11 cellular contexts compared by ENCODE assay signal in genomic region chr6:157089258-157089657, GRCh38.
DNase-seq lines count a peak whose midpoint lies in the region; ATAC-seq and TF ChIP-seq lines count a peak whose summit lies in the region.
"Had no signal": no experiment of that assay in that cellular context is flagged by ENCODE, and none has a peak within 500 bp of the region (broad histone marks: within the 10 kb centered on the region; RNA-seq: fewer than 3 reads in every experiment).

No MANE protein-coding gene starts in this region.

- intact Hi-C loops in dendritic cell treated with granulocyte-macrophage colony-stimulating factor and Interleukin-4, amounts not matched to agents 40 ng/mL and 50 ng/mL, for 4 days (cut with micrococcal nuclease): no loop called here
- intact Hi-C loops in PC-3 (cut with micrococcal nuclease): no loop called here

- WGBS in mesenchymal stem cell: 83% methylated on average over 2 of the region's 3 CpGs

- H3K27me3 Mint-ChIP-seq in dendritic cell treated with granulocyte-macrophage colony-stimulating factor and Interleukin-4, amounts not matched to agents 40 ng/mL and 50 ng/mL, for 4 days: no peaks in the 10 kb centered on the region
- H3K27me3 Mint-ChIP-seq in activated CD8-positive, alpha-beta T cell treated with anti-CD3 and anti-CD28 coated beads, Interleukin-2, amount 10 ng/mL, durations not matched to agents 7 days and 5 days (ENCODE audit: low read depth): no peaks in the 10 kb centered on the region

- H3K27me3 ChIP-seq in BE2C: no peaks in the 10 kb centered on the region
- H3K27me3 ChIP-seq in mesenchymal stem cell (ENCODE audit: control insufficient read depth in 1 of 2, insufficient read depth in 1 of 2, low read length in 2 of 2): no peaks in the 10 kb centered on the region
- no peaks in the 10 kb centered on the region for H3K27me3 ChIP-seq in PC-3 (ENCODE audit: low read length)
- H3K27me3 ChIP-seq: ovary, tibial artery had no signal

- no peak overlapping the region for H3K4me3 Mint-ChIP-seq in dendritic cell treated with granulocyte-macrophage colony-stimulating factor and Interleukin-4, amounts not matched to agents 40 ng/mL and 50 ng/mL, for 4 days
- no peak overlapping the region for H3K4me3 Mint-ChIP-seq in activated CD8-positive, alpha-beta T cell treated with anti-CD3 and anti-CD28 coated beads, Interleukin-2, amount 10 ng/mL, durations not matched to agents 7 days and 5 days

- H2BK120ac ChIP-seq in mesenchymal stem cell (ENCODE audit: low read depth, low read length): no peak overlapping the region

- in situ Hi-C loops in KBM-7 (cut with MboI; ENCODE audit: low pct_unique_long_range_greater_than_20kb, low sequenced_read_pairs): no loop called here

- POLR2A ChIA-PET in activated CD8-positive, alpha-beta T cell treated with anti-CD3 and anti-CD28 coated beads, Interleukin-2, amount 10 ng/mL, durations not matched to agents 7 days and 5 days (lab: Charles Lee): no interaction called here
- POLR2A ChIA-PET in PC-3 (lab: Charles Lee; ENCODE audit: unreplicated experiment): no interaction called here

- no peak for ATAC-seq in activated CD8-positive, alpha-beta T cell treated with anti-CD3 and anti-CD28 coated beads, Interleukin-2, amount 10 ng/mL, durations not matched to agents 7 days and 5 days
- ATAC-seq in PC-3: no peak

- CTCF ChIA-PET in activated CD8-positive, alpha-beta T cell treated with anti-CD3 and anti-CD28 coated beads, Interleukin-2, amount 10 ng/mL, durations not matched to agents 7 days and 5 days (lab: Charles Lee): interaction anchor here (1.4 kb wide), 1 partner anchor 19 kb away, joined by 3 read pairs; no protein-coding TSS in a partner anchor
- CTCF ChIA-PET in PC-3 (lab: Charles Lee): no interaction called here

- H3K14ac ChIP-seq in mesenchymal stem cell (ENCODE audit: low read length in 2 of 2): no peak overlapping the region

- H3K4me1 ChIP-seq in BE2C (peaks cover 33% of the 10 kb centered on the region), mesenchymal stem cell (ENCODE audit: control insufficient read depth, insufficient read depth, low read depth, low read length) (peaks cover 10% of the 10 kb centered on the region), PC-3 (ENCODE audit: insufficient read depth, low read length) (no peaks in the 10 kb centered on the region)

- no peaks in the 10 kb centered on the region for H4K20me1 ChIP-seq in PC-3 (ENCODE audit: low read length)

- H3F3A ChIP-seq in PC-3 (ENCODE audit: low read length, unreplicated experiment): no peaks in the 10 kb centered on the region

- H3K4me2 ChIP-seq in mesenchymal stem cell (ENCODE audit: low read length, poor library complexity, severe bottlenecking) (no peak overlapping the region), PC-3 (ENCODE audit: low read length) (no peak overlapping the region)

- no peak overlapping the region for H2AK5ac ChIP-seq in mesenchymal stem cell (ENCODE audit: low read length, severe bottlenecking)

- H3K79me1 ChIP-seq in mesenchymal stem cell (replicated peaks; ENCODE audit: low read length, poor library complexity, severe bottlenecking): peaks cover 28% of the 10 kb centered on the region

- TF ChIP-seq CTCF in BE2C (IDR thresholded peaks at IDR 0.05; ENCODE audit: low read depth, low read length): no peak
- no peak for TF ChIP-seq CTCF in PC-3 (conservative IDR thresholded peaks at IDR 0.05; ENCODE audit: low read depth, low read length)

- no peak overlapping the region for H3K9ac ChIP-seq in mesenchymal stem cell (ENCODE audit: low read length)
- H3K9ac ChIP-seq in PC-3 (ENCODE audit: low read length): no peak overlapping the region

- H2BK5ac ChIP-seq in mesenchymal stem cell (ENCODE audit: low read depth, low read length, poor library complexity, severe bottlenecking): no peak overlapping the region

- H3K18ac ChIP-seq in mesenchymal stem cell (ENCODE audit: low read depth in 1 of 2, low read length in 2 of 2): no peak overlapping the region

- no peaks in the 10 kb centered on the region for H3K9me3 Mint-ChIP-seq in dendritic cell treated with granulocyte-macrophage colony-stimulating factor and Interleukin-4, amounts not matched to agents 40 ng/mL and 50 ng/mL, for 4 days
- H3K9me3 Mint-ChIP-seq in activated CD8-positive, alpha-beta T cell treated with anti-CD3 and anti-CD28 coated beads, Interleukin-2, amount 10 ng/mL, durations not matched to agents 7 days and 5 days (ENCODE audit: insufficient read depth): no peaks in the 10 kb centered on the region

- H3K9me3 ChIP-seq in BE2C (no peaks in the 10 kb centered on the region), mesenchymal stem cell (ENCODE audit: control insufficient read depth, low read length) (no peaks in the 10 kb centered on the region), PC-3 (ENCODE audit: low read length) (no peaks in the 10 kb centered on the region)
- H3K9me3 ChIP-seq: ovary, tibial artery had no signal

- H3K4me1 Mint-ChIP-seq in dendritic cell treated with granulocyte-macrophage colony-stimulating factor and Interleukin-4, amounts not matched to agents 40 ng/mL and 50 ng/mL, for 4 days (ENCODE audit: low read depth): peaks cover 42% of the 10 kb centered on the region
- H3K4me1 Mint-ChIP-seq in activated CD8-positive, alpha-beta T cell treated with anti-CD3 and anti-CD28 coated beads, Interleukin-2, amount 10 ng/mL, durations not matched to agents 7 days and 5 days (ENCODE audit: low read depth): peaks cover 16% of the 10 kb centered on the region

- peak overlapping the region; percentile 35 for H3K27ac Mint-ChIP-seq in dendritic cell treated with granulocyte-macrophage colony-stimulating factor and Interleukin-4, amounts not matched to agents 40 ng/mL and 50 ng/mL, for 4 days
- no peak overlapping the region for H3K27ac Mint-ChIP-seq in activated CD8-positive, alpha-beta T cell treated with anti-CD3 and anti-CD28 coated beads, Interleukin-2, amount 10 ng/mL, durations not matched to agents 7 days and 5 days

- H3K23ac ChIP-seq in mesenchymal stem cell (ENCODE audit: low read length in 2 of 2): no peak overlapping the region

- peaks cover 57% of the 10 kb centered on the region for H3K36me3 Mint-ChIP-seq in dendritic cell treated with granulocyte-macrophage colony-stimulating factor and Interleukin-4, amounts not matched to agents 40 ng/mL and 50 ng/mL, for 4 days (ENCODE audit: low read depth)
- H3K36me3 Mint-ChIP-seq in activated CD8-positive, alpha-beta T cell treated with anti-CD3 and anti-CD28 coated beads, Interleukin-2, amount 10 ng/mL, durations not matched to agents 7 days and 5 days (ENCODE audit: low read depth): peaks cover 23% of the 10 kb centered on the region

- H3K27ac ChIP-seq in mesenchymal stem cell (ENCODE audit: low read length, poor library complexity, severe bottlenecking): no peak overlapping the region
- no peak overlapping the region for H3K27ac ChIP-seq in PC-3 (ENCODE audit: low read length)
- H3K27ac ChIP-seq: ovary, tibial artery had no signal

- H2BK15ac ChIP-seq in mesenchymal stem cell (ENCODE audit: low read depth, poor library complexity, severe bottlenecking): no peak overlapping the region

- BruUV-seq in PC-3 (replicated peaks; lab: Mats Ljungman, UMichigan): no TSS peak

- no peak overlapping the region for H3K4ac ChIP-seq in mesenchymal stem cell (ENCODE audit: low read depth in 1 of 2, low read length in 2 of 2)

- H4K91ac ChIP-seq in mesenchymal stem cell (ENCODE audit: low read length): no peak overlapping the region

- no peaks in the 10 kb centered on the region for H3K9me2 ChIP-seq in PC-3 (replicated peaks; ENCODE audit: low read length)

- DNase-seq in BE2C (peak; percentile 64), LHCN-M2 (ENCODE audit: low read depth) (peak; percentile 65), mesenchymal stem cell (peak; percentile 51), DMS153 treated with DMSO at 0.1 percent for 48 hours (lab: John Stamatoyannopoulos, UW; ENCODE audit: unreplicated experiment) (no peak), KBM-7 (no peak), PC-3 (no peak)
- no peak for DNase-seq in activated CD8-positive, alpha-beta T cell treated with anti-CD3 and anti-CD28 coated beads, Interleukin-2, amount 10 ng/mL, durations not matched to agents 7 days and 5 days
- DNase-seq: Calu3, ovary, tibial artery had no signal

- no peak overlapping the region for H4K8ac ChIP-seq in mesenchymal stem cell (ENCODE audit: low read length)

- H2BK12ac ChIP-seq in mesenchymal stem cell (ENCODE audit: low read length in 2 of 2): no peak overlapping the region

- H3K4me3 ChIP-seq in BE2C (ENCODE audit: low read depth, low read length) (no peak overlapping the region), mesenchymal stem cell (ENCODE audit: insufficient read depth in 1 of 2, low read depth in 1 of 2, low read length in 2 of 2) (no peak overlapping the region), PC-3 (ENCODE audit: low read length) (no peak overlapping the region)
- H3K4me3 ChIP-seq: ovary, tibial artery had no signal

- H2AFZ ChIP-seq in mesenchymal stem cell (ENCODE audit: low read depth, low read length) (no peak overlapping the region), PC-3 (ENCODE audit: low read length) (no peak overlapping the region)

- H3K79me2 ChIP-seq in PC-3 (ENCODE audit: low read length): no peaks in the 10 kb centered on the region

- H3K36me3 ChIP-seq in BE2C: peaks cover 10% of the 10 kb centered on the region
- peaks cover 12 to 67% of the 10 kb centered on the region in 2 experiments for H3K36me3 ChIP-seq in mesenchymal stem cell (ENCODE audit: control insufficient read depth in 1 of 2, insufficient read depth in 2 of 2, low read depth in 1 of 2, low read length in 2 of 2)
- H3K36me3 ChIP-seq in PC-3 (ENCODE audit: low read depth, low read length): no peaks in the 10 kb centered on the region; the same call in 1 of the 2 replicates
- H3K36me3 ChIP-seq: ovary had no signal

Comparison
In these comparisons a context has a peak if more than half of its experiments do, and no peak if none do; other contexts are left out.
1. DNase-seq: peak in BE2C (single experiment), LHCN-M2 (single experiment) and mesenchymal stem cell (single experiment); none in DMS153 treated with DMSO at 0.1 percent for 48 hours (single experiment), activated CD8-positive, alpha-beta T cell treated with anti-CD3 and anti-CD28 coated beads, Interleukin-2, amount 10 ng/mL, durations not matched to agents 7 days and 5 days (single experiment), KBM-7 (single experiment) and PC-3 (single experiment).